1 cellular context compared by ENCODE assay signal in the genomic region with DNA sequence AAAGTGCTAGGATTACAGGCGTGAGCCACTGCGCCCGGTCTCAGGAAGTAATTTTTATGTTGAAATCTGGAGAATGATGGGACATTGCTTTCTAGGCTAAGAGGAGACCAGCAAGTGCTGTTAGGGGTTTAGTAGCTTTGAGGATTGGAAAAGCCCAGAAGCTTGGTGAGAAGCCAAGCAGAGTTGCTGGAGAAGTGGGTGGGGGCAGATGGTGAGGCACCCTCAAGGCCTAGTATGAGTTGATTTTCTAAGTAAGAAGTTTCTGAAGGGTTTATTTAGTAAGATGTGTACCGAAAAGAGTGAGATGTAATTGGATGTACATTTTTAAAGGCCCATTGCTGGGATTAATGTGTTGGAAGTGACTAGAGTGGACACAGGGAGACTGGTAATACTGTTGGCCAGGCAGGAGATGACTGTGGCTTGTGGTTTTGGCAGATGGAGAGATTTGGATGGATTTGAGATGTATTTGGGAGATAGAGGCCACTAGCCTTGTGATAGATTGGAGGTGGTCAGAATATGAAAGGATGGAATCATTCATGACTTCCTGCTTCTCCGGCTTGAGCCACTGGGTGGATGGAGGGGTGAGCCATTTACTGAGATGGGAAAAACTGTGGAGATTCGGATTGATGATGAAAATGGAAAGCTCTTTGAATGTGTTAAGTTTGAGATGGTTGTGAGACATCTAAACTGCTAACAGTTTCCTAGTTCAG.
TF ChIP-seq lines count a peak whose summit lies in the region.

No MANE protein-coding gene starts in this region.

TF ChIP-seq in K562, 482 proteins besides CTCF, POLR2A, EP300 and RAD21:
- TF ChIP-seq, protein P1, sequence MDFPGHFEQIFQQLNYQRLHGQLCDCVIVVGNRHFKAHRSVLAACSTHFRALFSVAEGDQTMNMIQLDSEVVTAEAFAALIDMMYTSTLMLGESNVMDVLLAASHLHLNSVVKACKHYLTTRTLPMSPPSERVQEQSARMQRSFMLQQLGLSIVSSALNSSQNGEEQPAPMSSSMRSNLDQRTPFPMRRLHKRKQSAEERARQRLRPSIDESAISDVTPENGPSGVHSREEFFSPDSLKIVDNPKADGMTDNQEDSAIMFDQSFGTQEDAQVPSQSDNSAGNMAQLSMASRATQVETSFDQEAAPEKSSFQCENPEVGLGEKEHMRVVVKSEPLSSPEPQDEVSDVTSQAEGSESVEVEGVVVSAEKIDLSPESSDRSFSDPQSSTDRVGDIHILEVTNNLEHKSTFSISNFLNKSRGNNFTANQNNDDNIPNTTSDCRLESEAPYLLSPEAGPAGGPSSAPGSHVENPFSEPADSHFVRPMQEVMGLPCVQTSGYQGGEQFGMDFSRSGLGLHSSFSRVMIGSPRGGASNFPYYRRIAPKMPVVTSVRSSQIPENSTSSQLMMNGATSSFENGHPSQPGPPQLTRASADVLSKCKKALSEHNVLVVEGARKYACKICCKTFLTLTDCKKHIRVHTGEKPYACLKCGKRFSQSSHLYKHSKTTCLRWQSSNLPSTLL (IDR thresholded peaks at IDR 0.05), result no peak
- TF ChIP-seq U2AF1 (optimal IDR thresholded peaks at IDR 0.05; ENCODE audit: low read depth, low read length), result no peak
- TF ChIP-seq, protein P2, sequence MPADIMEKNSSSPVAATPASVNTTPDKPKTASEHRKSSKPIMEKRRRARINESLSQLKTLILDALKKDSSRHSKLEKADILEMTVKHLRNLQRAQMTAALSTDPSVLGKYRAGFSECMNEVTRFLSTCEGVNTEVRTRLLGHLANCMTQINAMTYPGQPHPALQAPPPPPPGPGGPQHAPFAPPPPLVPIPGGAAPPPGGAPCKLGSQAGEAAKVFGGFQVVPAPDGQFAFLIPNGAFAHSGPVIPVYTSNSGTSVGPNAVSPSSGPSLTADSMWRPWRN (IDR thresholded peaks at IDR 0.05; ENCODE audit: low read depth), result no peak
- TF ChIP-seq FOS (IDR thresholded peaks at IDR 0.05; ENCODE audit: extremely low read depth, insufficient read length), result no peak
- peak; percentile 71; the same call in 1 of the 2 replicates for TF ChIP-seq ESRRA (IDR thresholded peaks at IDR 0.05; ENCODE audit: borderline replicate concordance, low read depth)
- TF ChIP-seq, protein P3, sequence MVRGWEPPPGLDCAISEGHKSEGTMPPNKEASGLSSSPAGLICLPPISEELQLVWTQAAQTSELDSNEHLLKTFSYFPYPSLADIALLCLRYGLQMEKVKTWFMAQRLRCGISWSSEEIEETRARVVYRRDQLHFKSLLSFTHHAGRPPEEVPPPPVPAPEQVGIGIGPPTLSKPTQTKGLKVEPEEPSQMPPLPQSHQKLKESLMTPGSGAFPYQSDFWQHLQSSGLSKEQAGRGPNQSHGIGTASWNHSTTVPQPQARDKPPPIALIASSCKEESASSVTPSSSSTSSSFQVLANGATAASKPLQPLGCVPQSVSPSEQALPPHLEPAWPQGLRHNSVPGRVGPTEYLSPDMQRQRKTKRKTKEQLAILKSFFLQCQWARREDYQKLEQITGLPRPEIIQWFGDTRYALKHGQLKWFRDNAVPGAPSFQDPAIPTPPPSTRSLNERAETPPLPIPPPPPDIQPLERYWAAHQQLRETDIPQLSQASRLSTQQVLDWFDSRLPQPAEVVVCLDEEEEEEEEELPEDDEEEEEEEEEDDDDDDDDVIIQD (CRISPR knock-in tag; IDR thresholded peaks at IDR 0.05), result no peak
- TF ChIP-seq SMARCC2 (IDR thresholded peaks at IDR 0.05; ENCODE audit: low read depth), result no peak
